ENCODE assay signal across 14 cellular contexts in the genomic region with DNA sequence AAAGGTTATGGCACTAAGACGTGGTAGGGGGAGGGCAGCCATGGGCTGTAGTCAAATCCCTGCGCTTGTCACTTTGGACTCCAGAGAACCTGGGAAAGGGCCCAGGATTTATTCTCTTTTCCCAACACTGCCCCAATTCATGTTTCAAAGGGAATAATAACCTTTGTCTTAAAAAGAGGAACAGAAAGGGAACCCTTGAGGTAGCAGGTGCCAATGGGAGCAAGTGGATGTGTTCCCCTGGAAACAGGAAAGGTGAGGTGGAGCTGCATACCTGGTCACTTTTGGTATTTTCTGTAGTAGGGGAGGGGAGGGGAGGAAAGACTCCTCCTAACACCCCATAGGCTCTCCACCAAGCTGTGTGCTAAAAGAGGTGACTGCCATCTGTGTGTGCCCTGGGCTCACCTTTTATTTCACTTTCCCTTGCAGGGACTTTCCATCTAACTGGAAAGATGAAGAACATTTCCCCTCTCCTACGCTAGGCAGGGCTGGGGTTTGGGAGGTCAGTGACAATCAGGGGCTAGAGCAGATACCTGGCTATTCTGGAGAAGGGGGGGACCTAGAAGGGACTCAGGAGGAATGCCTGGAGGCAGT.
"Had no signal": no experiment of that assay in that cellular context is flagged by ENCODE, and none has a peak within 500 bp of the region (broad histone marks: within the 10 kb centered on the region; RNA-seq: fewer than 3 reads in every experiment).

No MANE protein-coding gene starts in this region.

- H3K4me3 ChIP-seq: lung, testis had no signal

- H3K4me3 Mint-ChIP-seq: activated T-helper 1 cell treated with anti-CD3 and anti-CD28 coated beads, Interleukin-12 subunit alpha, Interleukin-12 subunit beta, Interleukin-2, Interleukin-4 antibody, amounts not matched to agents 30 ng/mL and 10 ng/mL and 1 ng/mL, durations not matched to agents 14 hours and 24 hours and 36 hours; dendritic cell treated with granulocyte-macrophage colony-stimulating factor and Interleukin-4, amounts not matched to agents 40 ng/mL and 50 ng/mL, for 4 days; naive thymus-derived CD8-positive, alpha-beta T cell; stimulated activated naive CD8-positive, alpha-beta T cell treated with anti-CD3 and anti-CD28 coated beads, Interleukin-15, Interleukin-2, amounts not matched to agents 100 ng/mL and 50 ng/mL, for 24 hours had no signal

- H3K27me3 ChIP-seq: brain microvascular endothelial cell, testis had no signal

- DNase-seq: activated CD4-positive, alpha-beta T cell treated with anti-CD3 and anti-CD28 coated beads, Interleukin-2, amount 50 U/mL, for 48 hours; activated CD8-positive, alpha-beta memory T cell treated with anti-CD3 and anti-CD28 coated beads, Interleukin-2, amount 50 U/mL, for 4 hours; activated naive CD4-positive, alpha-beta T cell treated with anti-CD3 and anti-CD28 coated beads, Interleukin-2, amount 50 U/mL, for 16 hours; brain microvascular endothelial cell; hippocampal formation; naive thymus-derived CD8-positive, alpha-beta T cell; SW 1271; testis had no signal

- H3K9me3 Mint-ChIP-seq: activated T-helper 1 cell treated with anti-CD3 and anti-CD28 coated beads, Interleukin-12 subunit alpha, Interleukin-12 subunit beta, Interleukin-2, Interleukin-4 antibody, amounts not matched to agents 30 ng/mL and 10 ng/mL and 1 ng/mL, durations not matched to agents 14 hours and 24 hours and 36 hours; dendritic cell treated with granulocyte-macrophage colony-stimulating factor and Interleukin-4, amounts not matched to agents 40 ng/mL and 50 ng/mL, for 4 days; naive thymus-derived CD8-positive, alpha-beta T cell; stimulated activated naive CD8-positive, alpha-beta T cell treated with anti-CD3 and anti-CD28 coated beads, Interleukin-15, Interleukin-2, amounts not matched to agents 100 ng/mL and 50 ng/mL, for 24 hours had no signal

- H3K27me3 Mint-ChIP-seq: dendritic cell treated with granulocyte-macrophage colony-stimulating factor and Interleukin-4, amounts not matched to agents 40 ng/mL and 50 ng/mL, for 4 days; naive thymus-derived CD8-positive, alpha-beta T cell; stimulated activated naive CD8-positive, alpha-beta T cell treated with anti-CD3 and anti-CD28 coated beads, Interleukin-15, Interleukin-2, amounts not matched to agents 100 ng/mL and 50 ng/mL, for 24 hours had no signal

- ATAC-seq: activated CD4-positive, CD25-positive, alpha-beta regulatory T cell treated with anti-CD3 and anti-CD28 coated beads, Interleukin-2, amount 50 U/mL, for 24 hours; naive thymus-derived CD8-positive, alpha-beta T cell; sciatic nerve had no signal

- H3K9me3 ChIP-seq: testis had no signal

- H3K27ac Mint-ChIP-seq: activated T-helper 1 cell treated with anti-CD3 and anti-CD28 coated beads, Interleukin-12 subunit alpha, Interleukin-12 subunit beta, Interleukin-2, Interleukin-4 antibody, amounts not matched to agents 30 ng/mL and 10 ng/mL and 1 ng/mL, durations not matched to agents 14 hours and 24 hours and 36 hours; dendritic cell treated with granulocyte-macrophage colony-stimulating factor and Interleukin-4, amounts not matched to agents 40 ng/mL and 50 ng/mL, for 4 days; stimulated activated naive CD8-positive, alpha-beta T cell treated with anti-CD3 and anti-CD28 coated beads, Interleukin-15, Interleukin-2, amounts not matched to agents 100 ng/mL and 50 ng/mL, for 24 hours had no signal

- H3K27ac ChIP-seq: brain microvascular endothelial cell, testis had no signal
